Comparison of ENCODE assay signal across 1 cellular context in the genomic region with DNA sequence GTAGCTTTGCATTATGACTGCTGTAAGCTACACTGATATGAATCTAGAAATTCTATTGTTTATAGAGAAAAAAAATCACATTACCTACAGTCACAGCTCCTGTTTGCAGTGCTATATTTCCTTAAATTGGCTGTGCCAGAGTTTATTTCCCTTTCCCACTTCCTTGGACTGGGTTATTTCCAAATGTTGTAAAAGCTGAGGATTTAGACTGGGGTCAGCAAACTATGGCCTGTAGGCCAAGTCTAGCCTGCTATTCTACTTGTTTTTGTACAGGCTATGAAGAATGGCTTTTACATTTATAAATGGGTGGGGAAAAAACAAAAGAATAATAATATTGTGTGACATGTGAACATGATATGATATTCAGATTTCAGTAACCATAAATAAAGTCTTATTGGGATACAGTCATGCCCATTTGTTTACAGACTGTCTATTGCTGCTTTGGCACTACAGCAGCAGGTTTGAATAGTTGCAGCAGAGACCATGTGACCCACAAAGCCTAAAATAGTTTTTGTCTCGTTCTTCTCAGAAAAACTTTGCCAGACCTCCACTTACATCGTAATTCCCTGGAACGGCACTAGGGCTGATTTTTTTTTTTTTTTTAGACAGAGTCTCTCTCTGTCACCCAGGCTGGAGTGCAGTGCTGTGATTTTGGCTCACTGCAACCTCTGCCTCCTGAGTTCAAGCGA.
A peak's percentile ranks its signal among the peaks of the same experiment; 100 is the strongest.
TF ChIP-seq lines count a peak whose summit lies in the region.

No MANE protein-coding gene starts in this region.

TF ChIP-seq in GM12878, 131 proteins besides CTCF, POLR2A, EP300 and RAD21:
- TF ChIP-seq RCOR1 (conservative IDR thresholded peaks at IDR 0.05; ENCODE audit: low read depth, low read length) = peak; percentile 16; the same call in 1 of the 2 replicates
- no peak for TF ChIP-seq SUPT20H (IDR thresholded peaks at IDR 0.05; ENCODE audit: borderline replicate concordance, control insufficient read depth, low read depth, low read length)
